ENCODE assay signal across 24 cellular contexts in the genomic region with DNA sequence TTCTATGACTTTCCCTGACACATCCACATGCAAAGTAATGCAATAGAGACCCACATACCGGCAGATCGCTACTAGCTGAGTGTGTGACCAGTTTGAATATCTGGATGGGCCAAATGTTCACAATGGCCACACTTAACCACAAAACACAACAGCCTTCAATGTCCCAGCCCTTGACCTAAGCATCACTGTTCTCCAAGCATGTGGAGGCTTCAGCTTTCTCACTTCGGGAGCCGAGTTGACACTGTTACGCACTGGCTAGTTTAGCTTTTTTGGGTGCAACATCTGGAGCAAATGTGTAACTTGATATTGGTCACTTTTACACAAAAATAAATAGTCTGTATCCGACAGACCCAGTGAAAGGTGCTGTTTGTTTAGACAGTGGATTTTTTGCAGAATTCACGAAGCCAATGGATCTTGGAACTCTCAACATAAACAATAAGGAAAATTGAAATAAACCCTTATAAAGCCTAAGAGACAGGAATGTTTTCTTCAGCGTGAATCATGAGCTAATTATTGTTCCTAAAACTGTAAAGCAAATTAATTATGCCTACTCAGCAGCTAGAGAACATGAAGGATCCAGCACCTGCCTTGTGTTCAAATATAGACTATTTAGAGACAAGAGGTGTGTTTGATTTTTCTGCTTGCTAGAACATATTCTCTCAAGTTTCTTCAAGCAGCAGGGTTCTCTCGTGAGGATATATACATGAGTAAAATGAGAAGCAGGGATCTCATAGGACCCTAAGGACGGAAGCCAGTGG.
"Had no signal": no experiment of that assay in that cellular context is flagged by ENCODE, and none has a peak within 500 bp of the region (broad histone marks: within the 10 kb centered on the region; RNA-seq: fewer than 3 reads in every experiment).

No MANE protein-coding gene starts in this region.

- H3K36me3 Mint-ChIP-seq: activated CD8-positive, alpha-beta memory T cell treated with anti-CD3 and anti-CD28 coated beads, Interleukin-2, amount 10 ng/mL, durations not matched to agents 7 days and 5 days; activated naive CD4-positive, alpha-beta T cell treated with anti-CD3 and anti-CD28 coated beads, Interleukin-2, amount 50 U/mL, for 72 hours; naive thymus-derived CD8-positive, alpha-beta T cell had no signal

- H3K27me3 ChIP-seq: brain microvascular endothelial cell, heart right ventricle, upper lobe of right lung had no signal

- H3K4me3 ChIP-seq: heart right ventricle, lower lobe of right lung, prostate gland, thoracic aorta, upper lobe of right lung had no signal

- H3K4me1 ChIP-seq: heart right ventricle, lower lobe of right lung, prostate gland, upper lobe of right lung had no signal

- H3K27ac Mint-ChIP-seq: activated CD4-positive, alpha-beta memory T cell treated with anti-CD3 and anti-CD28 coated beads, Interleukin-2, amount 10 ng/mL, durations not matched to agents 7 days and 5 days; activated CD4-positive, alpha-beta T cell treated with anti-CD3 and anti-CD28 coated beads, Interleukin-2, amount 10 ng/mL, durations not matched to agents 24 days and 14 days; activated CD8-positive, alpha-beta memory T cell treated with anti-CD3 and anti-CD28 coated beads, Interleukin-2, amount 10 ng/mL, durations not matched to agents 7 days and 5 days; activated naive CD4-positive, alpha-beta T cell treated with anti-CD3 and anti-CD28 coated beads, Interleukin-2, amount 50 U/mL, for 72 hours; activated T-helper 1 cell treated with anti-CD3 and anti-CD28 coated beads, Interleukin-12 subunit alpha, Interleukin-12 subunit beta, Interleukin-2, Interleukin-4 antibody, amounts not matched to agents 30 ng/mL and 10 ng/mL and 1 ng/mL, durations not matched to agents 14 hours and 24 hours and 36 hours; naive thymus-derived CD8-positive, alpha-beta T cell had no signal

- H3K36me3 ChIP-seq: brain microvascular endothelial cell, heart right ventricle, lower lobe of right lung, prostate gland, thoracic aorta, upper lobe of right lung had no signal

- ATAC-seq: activated CD4-positive, CD25-positive, alpha-beta regulatory T cell treated with anti-CD3 and anti-CD28 coated beads, Interleukin-2, amount 50 U/mL, for 24 hours; activated CD8-positive, alpha-beta memory T cell treated with anti-CD3 and anti-CD28 coated beads, Interleukin-2, amount 10 ng/mL, durations not matched to agents 7 days and 5 days; activated naive CD4-positive, alpha-beta T cell treated with anti-CD3 and anti-CD28 coated beads, Interleukin-2, amount 50 U/mL, for 72 hours; esophagus mucosa; heart right ventricle; left colon; lower lobe of right lung; naive thymus-derived CD8-positive, alpha-beta T cell; upper lobe of right lung had no signal

- H3K4me3 Mint-ChIP-seq: activated CD4-positive, alpha-beta memory T cell treated with anti-CD3 and anti-CD28 coated beads, Interleukin-2, amount 10 ng/mL, durations not matched to agents 7 days and 5 days; activated CD4-positive, alpha-beta T cell treated with anti-CD3 and anti-CD28 coated beads, Interleukin-2, amount 10 ng/mL, durations not matched to agents 24 days and 14 days; activated CD8-positive, alpha-beta memory T cell treated with anti-CD3 and anti-CD28 coated beads, Interleukin-2, amount 10 ng/mL, durations not matched to agents 7 days and 5 days; activated T-helper 1 cell treated with anti-CD3 and anti-CD28 coated beads, Interleukin-12 subunit alpha, Interleukin-12 subunit beta, Interleukin-2, Interleukin-4 antibody, amounts not matched to agents 30 ng/mL and 10 ng/mL and 1 ng/mL, durations not matched to agents 14 hours and 24 hours and 36 hours; naive thymus-derived CD8-positive, alpha-beta T cell had no signal

- H3K27ac ChIP-seq: brain microvascular endothelial cell, heart right ventricle, lower lobe of right lung, prostate gland, thoracic aorta, upper lobe of right lung had no signal

- H3K4me1 Mint-ChIP-seq: activated CD4-positive, alpha-beta memory T cell treated with anti-CD3 and anti-CD28 coated beads, Interleukin-2, amount 10 ng/mL, durations not matched to agents 7 days and 5 days; activated CD4-positive, alpha-beta T cell treated with anti-CD3 and anti-CD28 coated beads, Interleukin-2, amount 10 ng/mL, durations not matched to agents 24 days and 14 days; activated CD8-positive, alpha-beta memory T cell treated with anti-CD3 and anti-CD28 coated beads, Interleukin-2, amount 10 ng/mL, durations not matched to agents 7 days and 5 days; naive thymus-derived CD8-positive, alpha-beta T cell had no signal

- DNase-seq: activated CD4-positive, alpha-beta memory T cell treated with anti-CD3 and anti-CD28 coated beads, Interleukin-2, amount 10 ng/mL, durations not matched to agents 7 days and 5 days; activated CD4-positive, alpha-beta T cell treated with anti-CD3 and anti-CD28 coated beads, Interleukin-2, amount 10 ng/mL, durations not matched to agents 24 days and 14 days; activated CD8-positive, alpha-beta memory T cell treated with anti-CD3 and anti-CD28 coated beads, Interleukin-2, amount 10 ng/mL, durations not matched to agents 7 days and 5 days; activated gamma-delta T cell; activated T-cell treated with anti-CD3 and anti-CD28 coated beads for 4 hours; aorta; brain microvascular endothelial cell; caudate nucleus; effector memory CD4-positive, alpha-beta T cell; heart right ventricle; left colon; lower lobe of right lung; naive thymus-derived CD8-positive, alpha-beta T cell; stimulated activated CD4-positive, alpha-beta T cell treated with anti-CD3 and anti-CD28 coated beads, Interleukin-4, amount 100 ng/mL, for 24 hours; stimulated activated naive CD4-positive, alpha-beta T cell treated with Interleukin-2 at 50 U/mL for 16 hours; T-helper 2 cell; upper lobe of right lung had no signal

- H3K9me3 ChIP-seq: heart right ventricle, lower lobe of right lung, prostate gland, thoracic aorta, upper lobe of right lung had no signal

- FAIRE-seq: keratinocyte had no signal

- H3K9me3 Mint-ChIP-seq: activated CD4-positive, alpha-beta memory T cell treated with anti-CD3 and anti-CD28 coated beads, Interleukin-2, amount 10 ng/mL, durations not matched to agents 7 days and 5 days; activated CD4-positive, alpha-beta T cell treated with anti-CD3 and anti-CD28 coated beads, Interleukin-2, amount 10 ng/mL, durations not matched to agents 24 days and 14 days; activated naive CD4-positive, alpha-beta T cell treated with anti-CD3 and anti-CD28 coated beads, Interleukin-2, amount 50 U/mL, for 72 hours; activated T-helper 1 cell treated with anti-CD3 and anti-CD28 coated beads, Interleukin-12 subunit alpha, Interleukin-12 subunit beta, Interleukin-2, Interleukin-4 antibody, amounts not matched to agents 30 ng/mL and 10 ng/mL and 1 ng/mL, durations not matched to agents 14 hours and 24 hours and 36 hours; naive thymus-derived CD8-positive, alpha-beta T cell had no signal
